ENCODE assay signal across 8 cellular contexts in genomic region chr1:85576642-85577420, GRCh38. TPM values are rescaled to one million over a fixed set of nuclear protein-coding genes. Genes with fewer than 3 reads are reported as not detected.
DNase-seq lines count a peak whose midpoint lies in the region; ATAC-seq and TF ChIP-seq lines count a peak whose summit lies in the region.

No MANE protein-coding gene starts in this region.

- DNase-seq in CMK (ENCODE audit: low read depth) = peak; percentile 46
- peak; percentile 64 for DNase-seq in NCI-H69 (lab: John Stamatoyannopoulos, UW)
- DNase-seq in adrenal gland = peak; percentile 80 to 89 (median 82)
- DNase-seq in left ventricle myocardium inferior = peak; percentile 90
- DNase-seq in prostate gland (ENCODE audit: low spot score) = peak; percentile 76
- DNase-seq in amniotic stem cell (lab: John Stamatoyannopoulos, UW) = no peak

- peak overlapping the region; percentile 36 to 92 (median 67) for H3K4me3 ChIP-seq in adrenal gland
- H3K4me3 ChIP-seq in left ventricle myocardium inferior = peak overlapping the region; percentile 84
- peak overlapping the region; percentile 65 to 78 for H3K4me3 ChIP-seq in prostate gland

- intact Hi-C loops in adrenal gland (cut with DNase I) = loop anchor here in 1 of 2 donors (10.0 kb wide), 1 partner anchor 272 kb away; no protein-coding TSS in a partner anchor
- intact Hi-C loops in left ventricle myocardium inferior (cut with micrococcal nuclease) = no loop called here
- intact Hi-C loops in prostate gland (cut with DNase I) = loop anchor here (5.0 kb wide), 1 partner anchor 115 kb away; no protein-coding TSS in a partner anchor

- TF ChIP-seq POLR2A in adrenal gland (IDR thresholded peaks at IDR 0.05) (peak; percentile 51 to 77), prostate gland (IDR thresholded peaks at IDR 0.05) (no peak)

- ATAC-seq in GM18870 (IDR thresholded peaks at IDR 0.05; ENCODE audit: unreplicated experiment) (peak; percentile 40), HG03066 (IDR thresholded peaks at IDR 0.05; ENCODE audit: low read depth, unreplicated experiment) (peak; percentile 71)

- peak overlapping the region in 4 of 5 donors; percentile 82 to 98 (median 86) for H3K27ac ChIP-seq in adrenal gland
- H3K27ac ChIP-seq in left ventricle myocardium inferior (replicated peaks) = peak overlapping the region; percentile 99
- peak overlapping the region; percentile 96 to 98 for H3K27ac ChIP-seq in prostate gland

- TF ChIP-seq CTCF in adrenal gland (IDR thresholded peaks at IDR 0.05) (peak; percentile 24 to 79 (median 62)), left ventricle myocardium inferior (IDR thresholded peaks at IDR 0.05; ENCODE audit: borderline replicate concordance) (peak; percentile 88), prostate gland (IDR thresholded peaks at IDR 0.05) (peak; percentile 71 to 92 (median 84))

- H3K36me3 ChIP-seq in adrenal gland (replicated peaks in 1 of 2) (no peaks in the 10 kb centered on the region), left ventricle myocardium inferior (no peaks in the 10 kb centered on the region), prostate gland (no peaks in the 10 kb centered on the region)

- no peaks in the 10 kb centered on the region for H3K9me3 ChIP-seq in adrenal gland (replicated peaks in 1 of 3)
- no peaks in the 10 kb centered on the region for H3K9me3 ChIP-seq in left ventricle myocardium inferior (replicated peaks)
- no peaks in the 10 kb centered on the region for H3K9me3 ChIP-seq in prostate gland

- H3K4me1 ChIP-seq in adrenal gland (replicated peaks in 1 of 2) (peaks cover 12 to 13% of the 10 kb centered on the region in 2 donors), left ventricle myocardium inferior (peaks cover 65% of the 10 kb centered on the region), prostate gland (replicated peaks) (no peaks in the 10 kb centered on the region)

- 0 to 1% (median 1%) methylated on average over 4 to 90 of the region's 90 CpGs for WGBS in adrenal gland, 4 donors
- under 1% methylated on average over 56 of the region's 90 CpGs for WGBS in prostate gland

- H3K27me3 ChIP-seq in adrenal gland (no peaks in the 10 kb centered on the region), left ventricle myocardium inferior (ENCODE audit: low read depth) (no peaks in the 10 kb centered on the region), prostate gland (replicated peaks; ENCODE audit: insufficient read depth) (no peaks in the 10 kb centered on the region)

RNA-seq across cellular contexts. Expression of gene CCN1, which starts 3.7 kb away (rescaled TPM):
- total RNA-seq in adrenal gland = 100 to 1,000 TPM in 2 of 8 donors, 10 to 100 TPM in 6; 17.1 to 152 (median 43.6) TPM
- polyA plus RNA-seq in adrenal gland = 100 to 1,000 TPM in 1 of 3 donors, 10 to 100 TPM in 2; 64.6 to 125 (median 90.4) TPM
- total RNA-seq in left ventricle myocardium inferior = 38.7 TPM
- total RNA-seq in prostate gland = 10 to 100 TPM; 23.4 to 37.6 TPM
